15 cellular contexts compared by ENCODE assay signal in genomic region chr15:81301385-81301784, GRCh38. TPM values are rescaled to one million over a fixed set of nuclear protein-coding genes. Genes with fewer than 3 reads are reported as not detected.
A peak's percentile ranks its signal among the peaks of the same experiment; 100 is the strongest.
DNase-seq lines count a peak whose midpoint lies in the region; ATAC-seq lines count a peak whose summit lies in the region.
"Had no signal": no experiment of that assay in that cellular context is flagged by ENCODE, and none has a peak within 500 bp of the region (broad histone marks: within the 10 kb centered on the region; RNA-seq: fewer than 3 reads in every experiment).

No MANE protein-coding gene starts in this region.

- H3K9me3 ChIP-seq in CD4-positive, CD25-positive, alpha-beta regulatory T cell (ENCODE audit: control insufficient read depth in 2 of 2, low read length in 2 of 2), result no peaks in the 10 kb centered on the region
- H3K9me3 ChIP-seq: Caco-2, esophagus squamous epithelium, HAP-1 had no signal

- peak overlapping the region; percentile 99 to 100 (median 100) for H3K4me3 Mint-ChIP-seq in CD4-positive, CD25-positive, alpha-beta regulatory T cell
- H3K4me3 Mint-ChIP-seq in IgD-negative memory B cell, result peak overlapping the region; percentile 96 to 100 (median 100)
- H3K4me3 Mint-ChIP-seq in effector memory CD8-positive, alpha-beta T cell, result peak overlapping the region; percentile 99 to 100

- peak overlapping the region; percentile 94 for H3K27ac ChIP-seq in CD4-positive, CD25-positive, alpha-beta regulatory T cell (ENCODE audit: insufficient read depth, low read length, poor library complexity, severe bottlenecking)

- H3K4me3 ChIP-seq in CD4-positive, CD25-positive, alpha-beta regulatory T cell (ENCODE audit: low read depth, low read length), result peak overlapping the region; percentile 97
- H3K4me3 ChIP-seq: HAP-1 had no signal

- peaks cover 0 to 3% (median 0%) of the 10 kb centered on the region in 7 donors for H3K9me3 Mint-ChIP-seq in CD4-positive, CD25-positive, alpha-beta regulatory T cell
- H3K9me3 Mint-ChIP-seq in IgD-negative memory B cell, result no peaks in the 10 kb centered on the region
- no peaks in the 10 kb centered on the region for H3K9me3 Mint-ChIP-seq in effector memory CD8-positive, alpha-beta T cell

- ATAC-seq in CD4-positive, CD25-positive, alpha-beta regulatory T cell (ENCODE audit: low read depth in 2 of 2), result no peak
- peak; percentile 7 for ATAC-seq in GM18870 (IDR thresholded peaks at IDR 0.05; ENCODE audit: unreplicated experiment)
- no peak for ATAC-seq in effector memory CD8-positive, alpha-beta T cell (replicated peaks)
- ATAC-seq: PC-3 had no signal

- peaks cover 77% of the 10 kb centered on the region for H3K36me3 ChIP-seq in CD4-positive, CD25-positive, alpha-beta regulatory T cell (ENCODE audit: control insufficient read depth, insufficient read depth, low read length)
- H3K36me3 ChIP-seq: HAP-1 had no signal

- no peak for DNase-seq in CD4-positive, CD25-positive, alpha-beta regulatory T cell
- no peak for DNase-seq in effector memory CD8-positive, alpha-beta T cell
- no peak for DNase-seq in activated effector memory CD4-positive, alpha-beta T cell treated with anti-CD3 and anti-CD28 coated beads, Interleukin-2, amount 50 U/mL, for 16 hours
- DNase-seq in pons (ENCODE audit: low spot score), result no peak
- DNase-seq in NCI-H748 treated with DMSO at 0.1 percent for 48 hours (lab: John Stamatoyannopoulos, UW), result no peak
- no peak for DNase-seq in SK-N-DZ (ENCODE audit: low spot score)
- DNase-seq: activated CD4-positive, CD25-positive, alpha-beta regulatory T cell; Caco-2; esophagus squamous epithelium; NCI-H1436; PC-3; stimulated activated CD4-positive, alpha-beta T cell treated with anti-CD3 and anti-CD28 coated beads, Interleukin-4, amount 100 ng/mL, for 4 hours had no signal

- H3K27me3 ChIP-seq in CD4-positive, CD25-positive, alpha-beta regulatory T cell (ENCODE audit: control insufficient read depth, insufficient read depth, low read length), result no peaks in the 10 kb centered on the region
- H3K27me3 ChIP-seq: esophagus squamous epithelium had no signal

- H3K4me1 ChIP-seq in CD4-positive, CD25-positive, alpha-beta regulatory T cell (ENCODE audit: control insufficient read depth, insufficient read depth, low read length, poor library complexity, severe bottlenecking), result peaks cover 69% of the 10 kb centered on the region
- H3K4me1 ChIP-seq: Caco-2 had no signal

- peaks cover 91% of the 10 kb centered on the region for H3K36me3 Mint-ChIP-seq in CD4-positive, CD25-positive, alpha-beta regulatory T cell
- H3K36me3 Mint-ChIP-seq in IgD-negative memory B cell, result peaks cover 42% of the 10 kb centered on the region
- peaks cover 92% of the 10 kb centered on the region for H3K36me3 Mint-ChIP-seq in effector memory CD8-positive, alpha-beta T cell (ENCODE audit: insufficient read depth)

- H3K27me3 Mint-ChIP-seq in CD4-positive, CD25-positive, alpha-beta regulatory T cell, result no peaks in the 10 kb centered on the region
- H3K27me3 Mint-ChIP-seq in IgD-negative memory B cell, result peaks cover 2% of the 10 kb centered on the region
- no peaks in the 10 kb centered on the region for H3K27me3 Mint-ChIP-seq in effector memory CD8-positive, alpha-beta T cell

- peaks cover 28 to 64% (median 46%) of the 10 kb centered on the region in 4 donors for H3K4me1 Mint-ChIP-seq in CD4-positive, CD25-positive, alpha-beta regulatory T cell
- H3K4me1 Mint-ChIP-seq in IgD-negative memory B cell, result peaks cover 37 to 57% (median 49%) of the 10 kb centered on the region in 3 donors
- H3K4me1 Mint-ChIP-seq in effector memory CD8-positive, alpha-beta T cell (ENCODE audit: low read depth in 2 of 2), result peaks cover 78% of the 10 kb centered on the region in 2 donors

- peak overlapping the region; percentile 89 to 100 (median 100) for H3K27ac Mint-ChIP-seq in CD4-positive, CD25-positive, alpha-beta regulatory T cell
- H3K27ac Mint-ChIP-seq in IgD-negative memory B cell, result peak overlapping the region; percentile 96 to 98 (median 98)
- peak overlapping the region; percentile 95 to 99 for H3K27ac Mint-ChIP-seq in effector memory CD8-positive, alpha-beta T cell

RNA-seq across cellular contexts. Expression of gene STARD5, which starts 22.6 kb away (rescaled TPM):
- 6.6 TPM for total RNA-seq in CD4-positive, CD25-positive, alpha-beta regulatory T cell
- 1 to 10 TPM; 4.0 to 5.0 (median 4.1) TPM for polyA plus RNA-seq in CD4-positive, CD25-positive, alpha-beta regulatory T cell
- polyA plus RNA-seq in IgD-negative memory B cell, result 8.4 TPM
- polyA plus RNA-seq in SK-N-DZ (2014; cell fraction: cytosol; rRNA removed), result 0.50 and 1.0 TPM in 2 replicates
- 1.0 and 1.8 TPM in 2 replicates for polyA plus RNA-seq in SK-N-DZ (2014; cell fraction: nucleus; rRNA removed)
